ENCODE assay signal across 1 cellular context in genomic region chr2:112523291-112523777, GRCh38.
TF ChIP-seq lines count a peak whose summit lies in the region.

No MANE protein-coding gene starts in this region.

TF ChIP-seq in HepG2, 621 proteins besides CTCF, POLR2A, EP300 and RAD21 (continued from another document):
- TF ChIP-seq MAFK (conservative IDR thresholded peaks at IDR 0.05 in 1 of 2, IDR thresholded peaks at IDR 0.05 in 1 of 2; ENCODE audit: low read length in 2 of 2) = peak; percentile 86 to 92
